11 cellular contexts compared by ENCODE assay signal in genomic region chr6:111536888-111537287, GRCh38. TPM values are rescaled to one million over a fixed set of nuclear protein-coding genes. Genes with fewer than 3 reads are reported as not detected.
DNase-seq lines count a peak whose midpoint lies in the region; ATAC-seq and TF ChIP-seq lines count a peak whose summit lies in the region.
"Had no signal": no experiment of that assay in that cellular context is flagged by ENCODE, and none has a peak within 500 bp of the region (broad histone marks: within the 10 kb centered on the region; RNA-seq: fewer than 3 reads in every experiment).

No MANE protein-coding gene starts in this region.

- no peaks in the 10 kb centered on the region for H3K36me3 ChIP-seq in right atrium auricular region
- no peaks in the 10 kb centered on the region for H3K36me3 ChIP-seq in uterus
- H3K36me3 ChIP-seq in mammary epithelial cell (ENCODE audit: insufficient read depth, low read length) = no peaks in the 10 kb centered on the region
- H3K36me3 ChIP-seq: brain microvascular endothelial cell had no signal

- dilution Hi-C loops in mammary epithelial cell (cut with HindIII; ENCODE audit: low sequenced_read_pairs) = no loop called here

- no peak overlapping the region for H3K9ac ChIP-seq in mammary epithelial cell (ENCODE audit: insufficient read depth, low read length)

- H3K27me3 ChIP-seq in right atrium auricular region (no peaks in the 10 kb centered on the region), uterus (no peaks in the 10 kb centered on the region), mammary epithelial cell (ENCODE audit: insufficient read depth, low read length) (no peaks in the 10 kb centered on the region)
- H3K27me3 ChIP-seq: brain microvascular endothelial cell had no signal

- CTCF ChIA-PET in mammary epithelial cell (lab: Charles Lee; ENCODE audit: low non-redundant PET) = no interaction called here

- no peaks in the 10 kb centered on the region for H4K20me1 ChIP-seq in mammary epithelial cell (ENCODE audit: insufficient read depth, low read length)

- no TSS peak for BruUV-seq in mammary epithelial cell (replicated peaks; lab: Mats Ljungman, UMichigan)

- H3K4me2 ChIP-seq in mammary epithelial cell (ENCODE audit: insufficient read depth, low read depth, low read length) = no peak overlapping the region

- TF ChIP-seq CTCF in right atrium auricular region (IDR thresholded peaks at IDR 0.05) (no peak), fibroblast of pulmonary artery (IDR thresholded peaks at IDR 0.05; ENCODE audit: low read length, missing control alignments) (no peak), uterus (IDR thresholded peaks at IDR 0.05) (no peak), mammary epithelial cell (conservative IDR thresholded peaks at IDR 0.05 in 1 of 2, IDR thresholded peaks at IDR 0.05 in 1 of 2; ENCODE audit: extremely low read depth in 1 of 2, insufficient read depth in 1 of 2, low read depth in 1 of 2, low read length in 2 of 2) (no peak)

- TF ChIP-seq POLR2A in uterus (IDR thresholded peaks at IDR 0.05) = no peak

- H3K27ac ChIP-seq in right atrium auricular region = peak overlapping the region in 1 of 2 donors; percentile 19
- H3K27ac ChIP-seq in uterus = peak overlapping the region; percentile 46 to 65
- no peak overlapping the region for H3K27ac ChIP-seq in mammary epithelial cell (ENCODE audit: insufficient read depth, low read depth, low read length)
- H3K27ac ChIP-seq: brain microvascular endothelial cell had no signal

- 75% methylated on average over 3 of the region's 3 CpGs for WGBS in mammary epithelial cell (ENCODE audit: low coverage, missing lambda C conversion rate)

- intact Hi-C loops in Right ventricle myocardium inferior (cut with DNase I) (no loop called here), uterus (cut with DNase I; ENCODE audit: low total_unique reads) (no loop called here), mammary epithelial cell (cut with micrococcal nuclease) (no loop called here)

- H3K79me2 ChIP-seq in mammary epithelial cell (ENCODE audit: insufficient read depth, low read length) = no peaks in the 10 kb centered on the region

- H3K4me1 ChIP-seq in right atrium auricular region = peaks cover 0 to 45% of the 10 kb centered on the region in 2 donors
- H3K4me1 ChIP-seq in uterus = peaks cover 0 to 5% of the 10 kb centered on the region in 2 donors
- H3K4me1 ChIP-seq in mammary epithelial cell (ENCODE audit: insufficient read depth, low read length) = no peaks in the 10 kb centered on the region

- no peak overlapping the region for H2AFZ ChIP-seq in mammary epithelial cell (ENCODE audit: low read depth, low read length)

- DNase-seq in Right ventricle myocardium inferior (ENCODE audit: missing footprints) = no peak
- no peak for DNase-seq in right atrium auricular region (ENCODE audit: low spot score)
- peak; percentile 62 to 84 for DNase-seq in NOMO-1 (lab: John Stamatoyannopoulos, UW; ENCODE audit: unreplicated experiment in 2 of 2)
- DNase-seq in fibroblast of pulmonary artery (ENCODE audit: low read depth) = peak; percentile 44
- DNase-seq in uterus = no peak
- no peak for DNase-seq in mammary epithelial cell
- DNase-seq in LoVo (ENCODE audit: low spot score) = no peak
- no peak for DNase-seq in NCI-H2081 treated with DMSO at 0.1 percent for 48 hours (lab: John Stamatoyannopoulos, UW)
- DNase-seq: ACHN, brain microvascular endothelial cell, T1000 had no signal

- no peaks in the 10 kb centered on the region for H3K9me3 ChIP-seq in right atrium auricular region
- H3K9me3 ChIP-seq in uterus = no peaks in the 10 kb centered on the region
- no peaks in the 10 kb centered on the region for H3K9me3 ChIP-seq in mammary epithelial cell (replicated peaks; ENCODE audit: insufficient read depth, low read length)

- no peak overlapping the region for H3K4me3 ChIP-seq in right atrium auricular region
- no peak overlapping the region for H3K4me3 ChIP-seq in fibroblast of pulmonary artery (replicated peaks; ENCODE audit: low read depth, low read length)
- H3K4me3 ChIP-seq in uterus = no peak overlapping the region
- no peak overlapping the region for H3K4me3 ChIP-seq in mammary epithelial cell (replicated peaks in 1 of 3; ENCODE audit: insufficient read depth in 1 of 3, low read depth in 2 of 3, low read length in 3 of 3)

- in situ Hi-C loops in mammary epithelial cell (cut with MboI; ENCODE audit: low sequenced_read_pairs in 2 of 2) = no loop called here

- peak; percentile 35 for ATAC-seq in Right ventricle myocardium inferior

RNA-seq across cellular contexts. Expression of gene REV3L, which starts 53.9 kb away (rescaled TPM):
- total RNA-seq in Right ventricle myocardium inferior = 16.7 TPM
- total RNA-seq in right atrium auricular region = 10 to 100 TPM; 14.5 to 34.2 TPM
- 100 to 1,000 TPM in 2 of 4 donors, 10 to 100 TPM in 2; 67.9 to 318 (median 127) TPM for total RNA-seq in uterus
- 10 to 100 TPM; 16.7 to 32.8 TPM for total RNA-seq in mammary epithelial cell
- polyA plus RNA-seq in mammary epithelial cell = 6.1 TPM
- 36.3 TPM for polyA minus RNA-seq in mammary epithelial cell

Comparison
In these comparisons a context has a peak if more than half of its experiments do, and no peak if none do; other contexts are left out.
1. DNase-seq: peak in NOMO-1 (2 of 2) and fibroblast of pulmonary artery (single experiment); none in Right ventricle myocardium inferior (single experiment), right atrium auricular region (single experiment), uterus (0 of 2), mammary epithelial cell (single experiment), LoVo (single experiment) and NCI-H2081 treated with DMSO at 0.1 percent for 48 hours (single experiment).